Comparison of ENCODE assay signal across 1 cellular context in genomic region chr12:7083125-7083524, GRCh38.
TF ChIP-seq lines count a peak whose summit lies in the region.

No MANE protein-coding gene starts in this region.

TF ChIP-seq in IMR-90, 13 proteins besides CTCF, POLR2A, EP300 and RAD21:
- no peak for TF ChIP-seq MAZ (IDR thresholded peaks at IDR 0.05; ENCODE audit: borderline replicate concordance, low read depth, low read length)
